In the genomic region with DNA sequence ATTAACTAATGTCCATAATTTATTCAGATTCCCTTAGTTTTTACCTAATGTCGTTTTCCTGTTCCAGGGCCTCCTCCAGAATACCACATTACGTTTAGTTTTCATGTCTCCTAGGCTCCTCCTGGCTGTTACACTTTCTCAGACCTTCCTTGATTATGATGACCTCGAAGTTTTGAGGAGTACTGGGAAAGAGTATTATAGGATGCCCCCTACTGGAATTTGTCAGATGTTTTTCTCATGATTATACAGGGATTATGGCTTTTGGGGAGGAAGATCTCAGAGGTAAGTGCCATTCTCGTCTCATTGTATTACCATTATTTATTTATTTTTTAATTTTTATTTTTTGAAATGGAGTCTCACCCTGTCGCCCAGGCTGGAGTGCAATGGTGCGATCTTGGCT, we compare ENCODE assay signal across 9 cellular contexts. TPM values are rescaled to one million over a fixed set of nuclear protein-coding genes. Genes with fewer than 3 reads are reported as not detected.
DNase-seq lines count a peak whose midpoint lies in the region; ATAC-seq and TF ChIP-seq lines count a peak whose summit lies in the region.
"Had no signal": no experiment of that assay in that cellular context is flagged by ENCODE, and none has a peak within 500 bp of the region (broad histone marks: within the 10 kb centered on the region; RNA-seq: fewer than 3 reads in every experiment).

No MANE protein-coding gene starts in this region.

- no peak overlapping the region for H3K4me3 ChIP-seq in lung
- H3K4me3 ChIP-seq in vagina: no peak overlapping the region

- no peaks in the 10 kb centered on the region for H3K9me3 ChIP-seq in lung (ENCODE audit: control insufficient read depth in 2 of 2, insufficient read depth in 1 of 2, low read length in 1 of 2)
- no peaks in the 10 kb centered on the region for H3K9me3 ChIP-seq in vagina

- no peaks in the 10 kb centered on the region for H3K4me1 ChIP-seq in lung (ENCODE audit: control insufficient read depth in 2 of 2, insufficient read depth in 2 of 2, low read length in 2 of 2)
- no peaks in the 10 kb centered on the region for H3K4me1 ChIP-seq in vagina

- in situ Hi-C loops in T47D (cut with HindIII; ENCODE audit: low pct_unique_long_range_greater_than_20kb, low sequenced_read_pairs): no loop called here

- DNase-seq in GM03348 (ENCODE audit: low spot score) (peak; percentile 66), NCI-H2029 treated with DMSO at 0.1 percent for 48 hours (lab: John Stamatoyannopoulos, UW) (peak; percentile 7), T47D (ENCODE audit: low read depth in 1 of 2, low spot score in 1 of 2) (peak; percentile 1 to 37), lung (ENCODE audit: low spot score) (no peak), vagina (ENCODE audit: extremely low spot score in 2 of 2) (no peak)
- DNase-seq in activated CD8-positive, alpha-beta memory T cell treated with anti-CD3 and anti-CD28 coated beads for 24 hours: no peak
- DNase-seq in activated CD4-positive, alpha-beta T cell treated with anti-CD3 and anti-CD28 coated beads for 36 hours: no peak
- no peak for DNase-seq in effector memory CD8-positive, alpha-beta T cell

- no peak overlapping the region for H3K27ac Mint-ChIP-seq in activated CD4-positive, alpha-beta T cell treated with anti-CD3 and anti-CD28 coated beads for 36 hours
- no peak overlapping the region for H3K27ac Mint-ChIP-seq in effector memory CD8-positive, alpha-beta T cell
- H3K27ac Mint-ChIP-seq: immature natural killer cell had no signal

- intact Hi-C loops in activated CD4-positive, alpha-beta T cell treated with anti-CD3 and anti-CD28 coated beads for 36 hours (cut with DNase I, micrococcal nuclease): no loop called here
- intact Hi-C loops in vagina (cut with DNase I): no loop called here

- H3K27ac ChIP-seq in lung (ENCODE audit: low read depth in 1 of 2, low read length in 1 of 2) (no peak overlapping the region), vagina (no peak overlapping the region)

- no peak for TF ChIP-seq POLR2A in vagina (IDR thresholded peaks at IDR 0.05)

- H3K27me3 Mint-ChIP-seq in activated CD4-positive, alpha-beta T cell treated with anti-CD3 and anti-CD28 coated beads for 36 hours: no peaks in the 10 kb centered on the region
- H3K27me3 Mint-ChIP-seq in effector memory CD8-positive, alpha-beta T cell: peaks cover 0 to 5% of the 10 kb centered on the region in 2 donors

- H3K4me3 Mint-ChIP-seq in activated CD4-positive, alpha-beta T cell treated with anti-CD3 and anti-CD28 coated beads for 36 hours: no peak overlapping the region
- H3K4me3 Mint-ChIP-seq in effector memory CD8-positive, alpha-beta T cell: no peak overlapping the region
- H3K4me3 Mint-ChIP-seq: immature natural killer cell had no signal

- H3K4me1 Mint-ChIP-seq in activated CD4-positive, alpha-beta T cell treated with anti-CD3 and anti-CD28 coated beads for 36 hours: peaks cover 8% of the 10 kb centered on the region
- peaks cover 2 to 3% of the 10 kb centered on the region in 2 donors for H3K4me1 Mint-ChIP-seq in effector memory CD8-positive, alpha-beta T cell (ENCODE audit: low read depth in 2 of 2)
- H3K4me1 Mint-ChIP-seq: immature natural killer cell had no signal

- peak; percentile 69 for ATAC-seq in lung (ENCODE audit: insufficient read depth, low FRiP score)
- ATAC-seq in activated CD4-positive, alpha-beta T cell treated with anti-CD3 and anti-CD28 coated beads for 36 hours: no peak
- no peak for ATAC-seq in effector memory CD8-positive, alpha-beta T cell (replicated peaks)

- 38 to 46% methylated on average over 6 of the region's 6 CpGs for WGBS in lung, 2 donors

- CTCF ChIA-PET in activated CD4-positive, alpha-beta T cell treated with anti-CD3 and anti-CD28 coated beads for 36 hours (lab: Charles Lee): interaction anchor here (0.6 to 1.3 kb wide), 4 partner anchors 10 to 616 kb away, joined by 3 to 4 read pairs (median 3); no protein-coding TSS in a partner anchor

- POLR2A ChIA-PET in activated CD4-positive, alpha-beta T cell treated with anti-CD3 and anti-CD28 coated beads for 36 hours (lab: Charles Lee): no interaction called here

- H3K27me3 ChIP-seq in lung (ENCODE audit: control insufficient read depth, insufficient read depth): no peaks in the 10 kb centered on the region
- no peaks in the 10 kb centered on the region for H3K27me3 ChIP-seq in vagina

- H3K36me3 Mint-ChIP-seq in activated CD4-positive, alpha-beta T cell treated with anti-CD3 and anti-CD28 coated beads for 36 hours (ENCODE audit: low read depth): no peaks in the 10 kb centered on the region
- H3K36me3 Mint-ChIP-seq in effector memory CD8-positive, alpha-beta T cell (ENCODE audit: insufficient read depth): no peaks in the 10 kb centered on the region
- H3K36me3 Mint-ChIP-seq: immature natural killer cell had no signal

- TF ChIP-seq CTCF in lung (IDR thresholded peaks at IDR 0.05; ENCODE audit: control extremely low read depth, extremely low read depth) (peak; percentile 31), vagina (IDR thresholded peaks at IDR 0.05) (no peak)

- no peaks in the 10 kb centered on the region for H3K9me3 Mint-ChIP-seq in activated CD4-positive, alpha-beta T cell treated with anti-CD3 and anti-CD28 coated beads for 36 hours (ENCODE audit: low read depth)
- H3K9me3 Mint-ChIP-seq in effector memory CD8-positive, alpha-beta T cell: no peaks in the 10 kb centered on the region
- H3K9me3 Mint-ChIP-seq: immature natural killer cell had no signal

- H3K36me3 ChIP-seq in lung (ENCODE audit: control insufficient read depth in 2 of 2, insufficient read depth in 2 of 2, low read length in 2 of 2) (no peaks in the 10 kb centered on the region), vagina (no peaks in the 10 kb centered on the region)

RNA-seq across cellular contexts. Expression of a gene that starts 17.7 kb away (rescaled TPM):
- total RNA-seq in lung (100 to 1,000 TPM; 253 to 291 TPM), vagina (541 TPM)
- 100 to 1,000 TPM; 148 to 252 TPM for polyA plus RNA-seq in lung
- total RNA-seq in activated CD4-positive, alpha-beta T cell treated with anti-CD3 and anti-CD28 coated beads for 36 hours: 1 to 10 TPM; 2.4 to 2.8 TPM
- polyA plus RNA-seq: immature natural killer cell had no signal

RNA-seq across cellular contexts. Expression of a gene that starts 24.6 kb away (rescaled TPM):
- total RNA-seq in lung (10 to 100 TPM; 60.0 to 78.6 TPM), vagina (42.0 TPM)
- 10 to 100 TPM; 45.4 to 52.4 TPM for polyA plus RNA-seq in lung
- total RNA-seq in activated CD4-positive, alpha-beta T cell treated with anti-CD3 and anti-CD28 coated beads for 36 hours: 10 to 100 TPM; 20.8 to 28.0 TPM

RNA-seq across cellular contexts. Expression of a gene that starts 49.4 kb away (rescaled TPM):
- total RNA-seq in lung (100 to 1,000 TPM; 268 to 525 TPM), vagina (830 TPM)
- polyA plus RNA-seq in lung: 100 to 1,000 TPM; 416 to 452 TPM
- 1 to 10 TPM; 1.4 to 2.2 TPM for total RNA-seq in activated CD4-positive, alpha-beta T cell treated with anti-CD3 and anti-CD28 coated beads for 36 hours

Comparison
In these comparisons a context has a peak if more than half of its experiments do, and no peak if none do; other contexts are left out.
1. DNase-seq: peak in GM03348 (single experiment), NCI-H2029 treated with DMSO at 0.1 percent for 48 hours (single experiment) and T47D (2 of 2); none in lung (single experiment), activated CD8-positive, alpha-beta memory T cell treated with anti-CD3 and anti-CD28 coated beads for 24 hours (single experiment), activated CD4-positive, alpha-beta T cell treated with anti-CD3 and anti-CD28 coated beads for 36 hours (single experiment), effector memory CD8-positive, alpha-beta T cell (0 of 3) and vagina (0 of 2).
2. RNA of a gene that starts 17.7 kb away (total RNA-seq): 541 TPM in vagina (single experiment) and 253 to 291 TPM in lung; 2.4 to 2.8 TPM in activated CD4-positive, alpha-beta T cell treated with anti-CD3 and anti-CD28 coated beads for 36 hours; every median in the first group is over 10 times any median in the second.
3. RNA of a gene that starts 49.4 kb away (total RNA-seq): 830 TPM in vagina (single experiment) and 268 to 525 TPM in lung; 1.4 to 2.2 TPM in activated CD4-positive, alpha-beta T cell treated with anti-CD3 and anti-CD28 coated beads for 36 hours; every median in the first group is over 10 times any median in the second.